ENCODE assay signal across 1 cellular context in genomic region chr20:1898496-1899168, GRCh38.
TF ChIP-seq lines count a peak whose summit lies in the region.

No MANE protein-coding gene starts in this region.

TF ChIP-seq in GM23338, 12 proteins besides CTCF, POLR2A, EP300 and RAD21:
- TF ChIP-seq, protein P1, sequence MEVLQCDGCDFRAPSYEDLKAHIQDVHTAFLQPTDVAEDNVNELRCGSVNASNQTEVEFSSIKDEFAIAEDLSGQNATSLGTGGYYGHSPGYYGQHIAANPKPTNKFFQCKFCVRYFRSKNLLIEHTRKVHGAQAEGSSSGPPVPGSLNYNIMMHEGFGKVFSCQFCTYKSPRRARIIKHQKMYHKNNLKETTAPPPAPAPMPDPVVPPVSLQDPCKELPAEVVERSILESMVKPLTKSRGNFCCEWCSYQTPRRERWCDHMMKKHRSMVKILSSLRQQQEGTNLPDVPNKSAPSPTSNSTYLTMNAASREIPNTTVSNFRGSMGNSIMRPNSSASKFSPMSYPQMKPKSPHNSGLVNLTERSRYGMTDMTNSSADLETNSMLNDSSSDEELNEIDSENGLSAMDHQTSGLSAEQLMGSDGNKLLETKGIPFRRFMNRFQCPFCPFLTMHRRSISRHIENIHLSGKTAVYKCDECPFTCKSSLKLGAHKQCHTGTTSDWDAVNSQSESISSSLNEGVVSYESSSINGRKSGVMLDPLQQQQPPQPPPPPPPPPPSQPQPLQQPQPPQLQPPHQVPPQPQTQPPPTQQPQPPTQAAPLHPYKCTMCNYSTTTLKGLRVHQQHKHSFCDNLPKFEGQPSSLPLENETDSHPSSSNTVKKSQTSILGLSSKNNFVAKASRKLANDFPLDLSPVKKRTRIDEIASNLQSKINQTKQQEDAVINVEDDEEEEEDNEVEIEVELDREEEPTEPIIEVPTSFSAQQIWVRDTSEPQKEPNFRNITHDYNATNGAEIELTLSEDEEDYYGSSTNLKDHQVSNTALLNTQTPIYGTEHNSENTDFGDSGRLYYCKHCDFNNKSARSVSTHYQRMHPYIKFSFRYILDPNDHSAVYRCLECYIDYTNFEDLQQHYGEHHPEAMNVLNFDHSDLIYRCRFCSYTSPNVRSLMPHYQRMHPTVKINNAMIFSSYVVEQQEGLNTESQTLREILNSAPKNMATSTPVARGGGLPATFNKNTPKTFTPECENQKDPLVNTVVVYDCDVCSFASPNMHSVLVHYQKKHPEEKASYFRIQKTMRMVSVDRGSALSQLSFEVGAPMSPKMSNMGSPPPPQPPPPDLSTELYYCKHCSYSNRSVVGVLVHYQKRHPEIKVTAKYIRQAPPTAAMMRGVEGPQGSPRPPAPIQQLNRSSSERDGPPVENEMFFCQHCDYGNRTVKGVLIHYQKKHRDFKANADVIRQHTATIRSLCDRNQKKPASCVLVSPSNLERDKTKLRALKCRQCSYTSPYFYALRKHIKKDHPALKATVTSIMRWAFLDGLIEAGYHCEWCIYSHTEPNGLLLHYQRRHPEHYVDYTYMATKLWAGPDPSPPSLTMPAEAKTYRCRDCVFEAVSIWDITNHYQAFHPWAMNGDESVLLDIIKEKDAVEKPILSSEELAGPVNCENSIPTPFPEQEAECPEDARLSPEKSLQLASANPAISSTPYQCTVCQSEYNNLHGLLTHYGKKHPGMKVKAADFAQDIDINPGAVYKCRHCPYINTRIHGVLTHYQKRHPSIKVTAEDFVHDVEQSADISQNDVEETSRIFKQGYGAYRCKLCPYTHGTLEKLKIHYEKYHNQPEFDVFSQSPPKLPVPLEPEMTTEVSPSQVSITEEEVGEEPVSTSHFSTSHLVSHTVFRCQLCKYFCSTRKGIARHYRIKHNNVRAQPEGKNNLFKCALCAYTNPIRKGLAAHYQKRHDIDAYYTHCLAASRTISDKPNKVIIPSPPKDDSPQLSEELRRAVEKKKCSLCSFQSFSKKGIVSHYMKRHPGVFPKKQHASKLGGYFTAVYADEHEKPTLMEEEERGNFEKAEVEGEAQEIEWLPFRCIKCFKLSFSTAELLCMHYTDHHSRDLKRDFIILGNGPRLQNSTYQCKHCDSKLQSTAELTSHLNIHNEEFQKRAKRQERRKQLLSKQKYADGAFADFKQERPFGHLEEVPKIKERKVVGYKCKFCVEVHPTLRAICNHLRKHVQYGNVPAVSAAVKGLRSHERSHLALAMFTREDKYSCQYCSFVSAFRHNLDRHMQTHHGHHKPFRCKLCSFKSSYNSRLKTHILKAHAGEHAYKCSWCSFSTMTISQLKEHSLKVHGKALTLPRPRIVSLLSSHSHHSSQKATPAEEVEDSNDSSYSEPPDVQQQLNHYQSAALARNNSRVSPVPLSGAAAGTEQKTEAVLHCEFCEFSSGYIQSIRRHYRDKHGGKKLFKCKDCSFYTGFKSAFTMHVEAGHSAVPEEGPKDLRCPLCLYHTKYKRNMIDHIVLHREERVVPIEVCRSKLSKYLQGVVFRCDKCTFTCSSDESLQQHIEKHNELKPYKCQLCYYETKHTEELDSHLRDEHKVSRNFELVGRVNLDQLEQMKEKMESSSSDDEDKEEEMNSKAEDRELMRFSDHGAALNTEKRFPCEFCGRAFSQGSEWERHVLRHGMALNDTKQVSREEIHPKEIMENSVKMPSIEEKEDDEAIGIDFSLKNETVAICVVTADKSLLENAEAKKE (CRISPR knock-in tag; IDR thresholded peaks at IDR 0.05): no peak
- no peak for TF ChIP-seq NANOG (IDR thresholded peaks at IDR 0.05; ENCODE audit: borderline replicate concordance)
- TF ChIP-seq JUNB (IDR thresholded peaks at IDR 0.05; ENCODE audit: unreplicated experiment): no peak
- TF ChIP-seq ZNF331 (CRISPR knock-in tag; IDR thresholded peaks at IDR 0.05; ENCODE audit: low read depth): no peak
- TF ChIP-seq POLR2AphosphoS5 (IDR thresholded peaks at IDR 0.05; ENCODE audit: low read depth): no peak
- no peak for TF ChIP-seq ETS1 (IDR thresholded peaks at IDR 0.05)
- no peak for TF ChIP-seq ZNF114 (CRISPR knock-in tag; IDR thresholded peaks at IDR 0.05)
- no peak for TF ChIP-seq STAT1 (IDR thresholded peaks at IDR 0.05; ENCODE audit: unreplicated experiment)
- no peak for TF ChIP-seq EZH2 (IDR thresholded peaks at IDR 0.05; ENCODE audit: low read depth, unreplicated experiment)
- no peak for TF ChIP-seq EZH2phosphoT487 (IDR thresholded peaks at IDR 0.05; ENCODE audit: unreplicated experiment)
